ENCODE assay signal across 28 cellular contexts in genomic region chr1:61481313-61481712, GRCh38.
DNase-seq lines count a peak whose midpoint lies in the region; ATAC-seq, FAIRE-seq and TF ChIP-seq lines count a peak whose summit lies in the region.
"Had no signal": no experiment of that assay in that cellular context is flagged by ENCODE, and none has a peak within 500 bp of the region (broad histone marks: within the 10 kb centered on the region; RNA-seq: fewer than 3 reads in every experiment).

No MANE protein-coding gene starts in this region.

- no peak overlapping the region for H4K8ac ChIP-seq in H9 (replicated peaks; ENCODE audit: insufficient read length, low read depth, low read length)

- no peak overlapping the region for H2AK5ac ChIP-seq in H9 (ENCODE audit: insufficient read length, low read length)

- peak; percentile 35 to 80; a peak in 2 of 5 replicates for TF ChIP-seq EP300 in A549 (IDR thresholded peaks at IDR 0.05)

- peak overlapping the region; percentile 63 to 83; a peak in 5 of 6 replicates for H3K27ac ChIP-seq in A549
- no peak overlapping the region for H3K27ac ChIP-seq in H9 (ENCODE audit: insufficient read length, low read depth, low read length)
- H3K27ac ChIP-seq in uterus, result no peak overlapping the region
- H3K27ac ChIP-seq: VCaP had no signal

- H3K27me3 ChIP-seq in adipocyte (replicated peaks; ENCODE audit: control insufficient read depth, insufficient read depth, low read length) (peaks cover 11% of the 10 kb centered on the region), H9 (ENCODE audit: insufficient read depth, low read length) (peaks cover 31% of the 10 kb centered on the region; the same call in 1 of the 2 replicates), uterus (no peaks in the 10 kb centered on the region)

- H2AFZ ChIP-seq in H9 (ENCODE audit: low read length), result no peak overlapping the region
- H2AFZ ChIP-seq: GM23338 had no signal

- H3K36me3 ChIP-seq in adipocyte (ENCODE audit: control insufficient read depth, insufficient read depth, low read length, severe bottlenecking), result no peaks in the 10 kb centered on the region
- no peaks in the 10 kb centered on the region for H3K36me3 ChIP-seq in uterus

- no peak overlapping the region for H2BK120ac ChIP-seq in H9 (ENCODE audit: low read depth, low read length, poor library complexity, severe bottlenecking)

- peak overlapping the region; percentile 55 for H3K4me2 ChIP-seq in A549
- H3K4me2 ChIP-seq in H9 (ENCODE audit: insufficient read depth, insufficient read length, low read length), result no peak overlapping the region
- H3K4me2 ChIP-seq: SK-N-SH had no signal

- H3K56ac ChIP-seq in H9 (ENCODE audit: insufficient read length, low read depth, low read length), result no peak overlapping the region

- H4K5ac ChIP-seq in H9 (ENCODE audit: insufficient read length, low read depth, low read length), result no peak overlapping the region

- H2BK20ac ChIP-seq in H9 (ENCODE audit: low read depth, low read length, poor library complexity, severe bottlenecking), result no peak overlapping the region

- H3K27me3 Mint-ChIP-seq in H9 (ENCODE audit: low read depth), result peaks cover 91% of the 10 kb centered on the region
- H3K27me3 Mint-ChIP-seq: dendritic cell treated with granulocyte-macrophage colony-stimulating factor and Interleukin-4, amounts not matched to agents 40 ng/mL and 50 ng/mL, for 4 days had no signal

- POLR2A ChIA-PET in A549 (lab: Yijun Ruan, JAX), result no interaction called here

- no peak overlapping the region for H3T11ph ChIP-seq in H9 (ENCODE audit: low read length)

- no peaks in the 10 kb centered on the region for H3K79me2 ChIP-seq in H9 (ENCODE audit: insufficient read depth, low read length)

- H3K4me3 ChIP-seq in A549 (no peak overlapping the region), adipocyte (ENCODE audit: low read length) (no peak overlapping the region), uterus (no peak overlapping the region)
- H3K4me3 ChIP-seq: GM23338 had no signal

- no peak overlapping the region for H3K18ac ChIP-seq in H9 (ENCODE audit: insufficient read length, low read depth, low read length)

- no peak overlapping the region for H3K4me3 Mint-ChIP-seq in H9
- H3K4me3 Mint-ChIP-seq: activated naive CD8-positive, alpha-beta T cell treated with anti-CD3 and anti-CD28 coated beads, Interleukin-2, amount 10 ng/mL, durations not matched to agents 7 days and 5 days; B cell; central memory CD8-positive, alpha-beta T cell; dendritic cell treated with granulocyte-macrophage colony-stimulating factor and Interleukin-4, amounts not matched to agents 40 ng/mL and 50 ng/mL, for 4 days; endodermal cell; GM23338; stimulated activated naive CD8-positive, alpha-beta T cell treated with anti-CD3 and anti-CD28 coated beads, Interleukin-15, Interleukin-2, amounts not matched to agents 100 ng/mL and 50 ng/mL, for 24 hours had no signal

- peak; percentile 47 to 87; a peak in 4 of 6 replicates for ATAC-seq in A549
- ATAC-seq: GM23338; naive thymus-derived CD8-positive, alpha-beta T cell had no signal

- intact Hi-C loops in uterus (cut with DNase I; ENCODE audit: low total_unique reads), result no loop called here

- no peak overlapping the region for H3K9ac ChIP-seq in adipocyte (ENCODE audit: low read length)
- H3K9ac ChIP-seq in H9 (ENCODE audit: extremely low read depth, insufficient read length, low read length), result no peak overlapping the region
- H3K9ac ChIP-seq: SK-N-SH had no signal

- no peaks in the 10 kb centered on the region for H3K23me2 ChIP-seq in H9 (ENCODE audit: insufficient read length, low read depth, low read length, poor library complexity, severe bottlenecking)

- no peak overlapping the region for H4K91ac ChIP-seq in H9 (ENCODE audit: insufficient read length, low read depth, low read length)

- DNase-seq in A549 (ENCODE audit: low read depth in 1 of 2, low spot score in 1 of 2) (peak; percentile 28 to 68), HPDE6-E6E7 (ENCODE audit: extremely low spot score) (peak; percentile 34), adipocyte (ENCODE audit: low read depth) (peak; percentile 36), kidney glomerular epithelial cell (lab: John Stamatoyannopoulos, UW) (peak; percentile 5), GF-D8 (lab: John Stamatoyannopoulos, UW) (no peak), GM12892 (ENCODE audit: insufficient read length) (no peak), H9 (no peak), uterus (no peak)
- DNase-seq: activated CD4-positive, alpha-beta T cell treated with anti-CD3 and anti-CD28 coated beads for 4 hours; activated effector memory CD4-positive, alpha-beta T cell treated with Interleukin-2 at 50 U/mL for 16 hours; activated naive CD8-positive, alpha-beta T cell treated with anti-CD3 and anti-CD28 coated beads, Interleukin-2, amount 10 ng/mL, durations not matched to agents 7 days and 5 days; COR-L47; DMS79 treated with DMSO at 0.1 percent for 48 hours; endodermal cell; midbrain; naive thymus-derived CD8-positive, alpha-beta T cell; NCI-H1048; NCI-H187; occipital lobe; SK-N-SH; T-helper 2 cell had no signal

- CTCF ChIA-PET in A549 (lab: Yijun Ruan, JAX), result interaction anchor here (0.7 kb wide), 1 partner anchor 104 kb away, joined by 3 read pairs; no protein-coding TSS in a partner anchor

- peaks cover 0 to 14% of the 10 kb centered on the region in 2 experiments; a peak in 2 of 5 replicates for H3K9me3 Mint-ChIP-seq in H9
- H3K9me3 Mint-ChIP-seq: activated naive CD8-positive, alpha-beta T cell treated with anti-CD3 and anti-CD28 coated beads, Interleukin-2, amount 10 ng/mL, durations not matched to agents 7 days and 5 days; central memory CD8-positive, alpha-beta T cell; dendritic cell treated with granulocyte-macrophage colony-stimulating factor and Interleukin-4, amounts not matched to agents 40 ng/mL and 50 ng/mL, for 4 days; endodermal cell; naive thymus-derived CD8-positive, alpha-beta T cell; stimulated activated naive CD8-positive, alpha-beta T cell treated with anti-CD3 and anti-CD28 coated beads, Interleukin-15, Interleukin-2, amounts not matched to agents 100 ng/mL and 50 ng/mL, for 24 hours had no signal

- H3K27ac Mint-ChIP-seq in H9, result no peak overlapping the region; a peak in 1 of 7 replicates
- H3K27ac Mint-ChIP-seq: activated naive CD8-positive, alpha-beta T cell treated with anti-CD3 and anti-CD28 coated beads, Interleukin-2, amount 10 ng/mL, durations not matched to agents 7 days and 5 days; B cell; dendritic cell treated with granulocyte-macrophage colony-stimulating factor and Interleukin-4, amounts not matched to agents 40 ng/mL and 50 ng/mL, for 4 days; endodermal cell; GM23338; naive thymus-derived CD8-positive, alpha-beta T cell had no signal

- no peak overlapping the region for H2BK5ac ChIP-seq in H9 (ENCODE audit: insufficient read length, low read length)

- H3K14ac ChIP-seq in H9 (ENCODE audit: insufficient read depth, low read length), result no peak overlapping the region

- H3K4me1 Mint-ChIP-seq in H9, result peaks cover 16 to 20% of the 10 kb centered on the region in 2 experiments
- H3K4me1 Mint-ChIP-seq: B cell; central memory CD8-positive, alpha-beta T cell; naive thymus-derived CD8-positive, alpha-beta T cell had no signal

- TF ChIP-seq CTCF in A549 (IDR thresholded peaks at IDR 0.05), result no peak
- TF ChIP-seq CTCF in H9 (conservative IDR thresholded peaks at IDR 0.05), result no peak
- TF ChIP-seq CTCF in uterus (IDR thresholded peaks at IDR 0.05), result no peak

- H3K4ac ChIP-seq in H9 (ENCODE audit: low read depth, low read length), result no peak overlapping the region

- no peak overlapping the region for H3K23ac ChIP-seq in H9 (ENCODE audit: insufficient read length, low read depth, low read length)

- H3K36me3 Mint-ChIP-seq in H9 (ENCODE audit: insufficient read depth in 1 of 3, low read depth in 3 of 3), result peaks cover 0 to 2% (median 0%) of the 10 kb centered on the region in 3 experiments; a peak in 1 of 7 replicates
- H3K36me3 Mint-ChIP-seq: activated naive CD8-positive, alpha-beta T cell treated with anti-CD3 and anti-CD28 coated beads, Interleukin-2, amount 10 ng/mL, durations not matched to agents 7 days and 5 days; naive thymus-derived CD8-positive, alpha-beta T cell had no signal

- no peak overlapping the region for H2BK15ac ChIP-seq in H9 (ENCODE audit: low read depth, low read length)

- TF ChIP-seq RAD21 in A549 (conservative IDR thresholded peaks at IDR 0.05 in 1 of 2, IDR thresholded peaks at IDR 0.05 in 1 of 2), result no peak

- H2BK12ac ChIP-seq in H9 (ENCODE audit: insufficient read length, low read depth, low read length), result no peak overlapping the region

- no peaks in the 10 kb centered on the region for H3K79me1 ChIP-seq in H9 (ENCODE audit: insufficient read depth, low read depth, low read length, poor library complexity, severe bottlenecking)

- no peak for TF ChIP-seq POLR2A in A549 (IDR thresholded peaks at IDR 0.05; ENCODE audit: low read length)
- no peak for TF ChIP-seq POLR2A in GM12892 (IDR thresholded peaks at IDR 0.05; ENCODE audit: low read depth, low read length)
- no peak for TF ChIP-seq POLR2A in uterus (IDR thresholded peaks at IDR 0.05)

- no peak for FAIRE-seq in A549 (lab: Jason Lieb, UNC)
- no peak for FAIRE-seq in GM12892 (lab: Jason Lieb, UNC)
- FAIRE-seq: islet of Langerhans had no signal

- H4K20me1 ChIP-seq in H9 (ENCODE audit: control insufficient read depth, insufficient read depth, insufficient read length), result no peaks in the 10 kb centered on the region

- peaks cover 28% of the 10 kb centered on the region for H3K4me1 ChIP-seq in A549
- peaks cover 19% of the 10 kb centered on the region for H3K4me1 ChIP-seq in adipocyte (ENCODE audit: control insufficient read depth, insufficient read depth, low read length)
- peaks cover 5% of the 10 kb centered on the region; the same call in 1 of the 2 replicates for H3K4me1 ChIP-seq in H9 (ENCODE audit: insufficient read depth, low read length)
- no peaks in the 10 kb centered on the region for H3K4me1 ChIP-seq in uterus

- 2% methylated on average over 3 of the region's 3 CpGs for WGBS in A549 (ENCODE audit: missing lambda C conversion rate)
- WGBS in H9 (ENCODE audit: extremely low coverage, insufficient read length, low lambda C conversion rate), result no CpG with 5 or more reads among the region's 3 CpGs

- H3K9me3 ChIP-seq in A549 (no peaks in the 10 kb centered on the region), adipocyte (ENCODE audit: control insufficient read depth, low read length) (no peaks in the 10 kb centered on the region), H9 (ENCODE audit: control insufficient read depth, low read depth, low read length) (no peaks in the 10 kb centered on the region), uterus (no peaks in the 10 kb centered on the region)
- H3K9me3 ChIP-seq: SK-N-SH had no signal

TF ChIP-seq in A549, 52 proteins besides CTCF, POLR2A, EP300 and RAD21 (continues in another document):
- TF ChIP-seq KDM5A (IDR thresholded peaks at IDR 0.05) (no peak), JUN (IDR thresholded peaks at IDR 0.05) (no peak; a peak in 1 of 5 replicates), HES2 (IDR thresholded peaks at IDR 0.05) (no peak), HEYL (CRISPR knock-in tag; IDR thresholded peaks at IDR 0.05) (no peak), ZNF302 (CRISPR knock-in tag; IDR thresholded peaks at IDR 0.05) (no peak)

Comparison
In these comparisons a context has a peak if more than half of its experiments do, and no peak if none do; other contexts are left out.
1. DNase-seq: peak in A549 (2 of 2), HPDE6-E6E7 (single experiment), adipocyte (single experiment) and kidney glomerular epithelial cell (single experiment); none in GF-D8 (single experiment), GM12892 (single experiment), H9 (single experiment) and uterus (0 of 2).
2. H3K27ac ChIP-seq: peak in A549 (2 of 2); none in H9 (single experiment) and uterus (0 of 2).